Comparison of ENCODE assay signal across 12 cellular contexts in the genomic region with DNA sequence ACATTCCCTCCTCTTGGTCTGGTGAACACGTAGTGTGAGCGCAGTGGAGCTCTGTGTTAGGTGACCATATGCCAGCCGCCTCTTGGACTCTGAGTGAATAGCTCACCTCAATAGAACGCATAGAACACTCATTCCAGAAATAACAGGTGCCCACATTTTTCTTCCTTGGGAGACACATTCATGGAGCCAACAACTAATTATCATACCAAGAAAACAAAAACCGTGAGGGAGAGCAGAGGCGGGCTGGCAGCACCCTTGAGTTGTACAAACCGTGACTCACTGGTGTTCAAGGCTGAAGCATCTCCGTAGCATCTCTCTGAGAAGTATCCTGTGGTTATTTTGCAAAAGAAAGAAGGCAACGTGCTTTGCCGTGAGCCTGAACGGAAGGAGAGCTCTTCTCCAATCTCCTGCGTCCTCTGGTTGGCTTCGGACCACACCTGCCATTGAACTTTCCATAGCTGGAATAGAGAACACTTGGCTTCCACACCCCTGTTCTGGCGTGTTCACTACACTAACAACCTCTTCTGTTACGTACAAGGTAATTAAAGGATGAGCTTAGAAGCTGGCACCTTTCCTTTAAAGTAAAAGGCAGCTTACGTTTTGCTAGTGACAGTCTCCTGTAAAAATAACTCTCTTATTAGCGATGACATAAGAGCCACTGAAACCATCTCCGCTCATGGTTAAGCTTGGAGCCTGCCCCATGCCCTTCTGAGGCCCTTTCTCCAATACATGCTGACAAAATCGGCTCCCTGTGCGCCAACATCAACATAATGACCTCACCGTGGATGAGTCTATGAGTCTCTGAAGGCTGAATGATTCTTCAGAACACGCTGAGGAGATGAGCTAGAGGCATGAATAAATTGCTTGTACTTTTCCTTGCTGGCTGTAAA. TPM values are rescaled to one million over a fixed set of nuclear protein-coding genes. Genes with fewer than 3 reads are reported as not detected.
DNase-seq lines count a peak whose midpoint lies in the region; ATAC-seq, FAIRE-seq and TF ChIP-seq lines count a peak whose summit lies in the region.
"Had no signal": no experiment of that assay in that cellular context is flagged by ENCODE, and none has a peak within 500 bp of the region (broad histone marks: within the 10 kb centered on the region; RNA-seq: fewer than 3 reads in every experiment).

No MANE protein-coding gene starts in this region.

- no peaks in the 10 kb centered on the region for H3K27me3 Mint-ChIP-seq in astrocyte (ENCODE audit: low read depth, unreplicated experiment)
- H3K27me3 Mint-ChIP-seq in T-cell: no peaks in the 10 kb centered on the region

- no peak overlapping the region for H3K4me3 Mint-ChIP-seq in astrocyte (ENCODE audit: unreplicated experiment)
- no peak overlapping the region for H3K4me3 Mint-ChIP-seq in T-cell
- H3K4me3 Mint-ChIP-seq: nephron had no signal

- H3K4me1 Mint-ChIP-seq in astrocyte (ENCODE audit: low read depth, unreplicated experiment) (peaks cover 24% of the 10 kb centered on the region), T-cell (peaks cover 28 to 31% (median 29%) of the 10 kb centered on the region in 3 donors)

- H3K36me3 Mint-ChIP-seq in astrocyte (ENCODE audit: low read depth, unreplicated experiment) (no peaks in the 10 kb centered on the region), T-cell (no peaks in the 10 kb centered on the region)

- H3K4me1 ChIP-seq in astrocyte (ENCODE audit: insufficient read depth, low read length): peaks cover 22% of the 10 kb centered on the region
- H3K4me1 ChIP-seq in skeletal muscle satellite cell (ENCODE audit: control insufficient read depth, insufficient read depth, low read length): peaks cover 38% of the 10 kb centered on the region
- H3K4me1 ChIP-seq in lower lobe of right lung: peaks cover 13% of the 10 kb centered on the region

- no peak for TF ChIP-seq CTCF in astrocyte (IDR thresholded peaks at IDR 0.05; ENCODE audit: insufficient read depth, low read depth, low read length)
- no peak for TF ChIP-seq CTCF in lower lobe of right lung (IDR thresholded peaks at IDR 0.05)

- ATAC-seq in GM18870 (IDR thresholded peaks at IDR 0.05; ENCODE audit: unreplicated experiment) (no peak), HG02973 (IDR thresholded peaks at IDR 0.05; ENCODE audit: unreplicated experiment) (no peak), lower lobe of right lung (no peak), T-cell (replicated peaks in 1 of 4) (no peak)

- no peaks in the 10 kb centered on the region for H3K36me3 ChIP-seq in astrocyte (ENCODE audit: insufficient read depth, low read length)
- no peaks in the 10 kb centered on the region for H3K36me3 ChIP-seq in skeletal muscle satellite cell (ENCODE audit: insufficient read depth, low read length)
- H3K36me3 ChIP-seq in lower lobe of right lung: no peaks in the 10 kb centered on the region

- CTCF ChIA-PET in T-cell (lab: Charles Lee): no interaction called here

- no peaks in the 10 kb centered on the region for H4K20me1 ChIP-seq in astrocyte (ENCODE audit: insufficient read depth, low read length)

- H3K27ac Mint-ChIP-seq in astrocyte (ENCODE audit: unreplicated experiment) (peak overlapping the region; percentile 51), T-cell (no peak overlapping the region)
- H3K27ac Mint-ChIP-seq: nephron had no signal

- H3K9ac ChIP-seq in astrocyte (ENCODE audit: low read length): peak overlapping the region; percentile 83
- peak overlapping the region; percentile 75 for H3K9ac ChIP-seq in skeletal muscle satellite cell (ENCODE audit: low read depth, low read length)

- H3K4me2 ChIP-seq in astrocyte (ENCODE audit: low read length) (peak overlapping the region; percentile 84), skeletal muscle satellite cell (ENCODE audit: low read length) (peak overlapping the region; percentile 83)

- H3K9me3 ChIP-seq in astrocyte (ENCODE audit: insufficient read depth, low read depth, low read length) (no peaks in the 10 kb centered on the region), skeletal muscle satellite cell (replicated peaks; ENCODE audit: low read length) (no peaks in the 10 kb centered on the region), lower lobe of right lung (no peaks in the 10 kb centered on the region)

- no peaks in the 10 kb centered on the region for H3K27me3 ChIP-seq in astrocyte (ENCODE audit: insufficient read depth, low read length)
- no peaks in the 10 kb centered on the region for H3K27me3 ChIP-seq in skeletal muscle satellite cell (ENCODE audit: control insufficient read depth, insufficient read depth, low read length)
- H3K27me3 ChIP-seq in lower lobe of right lung (ENCODE audit: low read depth): no peaks in the 10 kb centered on the region

- no peaks in the 10 kb centered on the region for H3K79me2 ChIP-seq in astrocyte (ENCODE audit: insufficient read depth, low read length)

- POLR2A ChIA-PET in T-cell (lab: Charles Lee): no interaction called here

- H3K27ac ChIP-seq in astrocyte (ENCODE audit: low read depth, low read length): peak overlapping the region; percentile 97
- no peak overlapping the region for H3K27ac ChIP-seq in lower lobe of right lung
- H3K27ac ChIP-seq: SK-N-MC had no signal

- FAIRE-seq in astrocyte (lab: Jason Lieb, UNC): peak; percentile 100

- H2AFZ ChIP-seq in astrocyte (ENCODE audit: low read depth, low read length): peak overlapping the region; percentile 57

- DNase-seq in GOT3 (lab: John Stamatoyannopoulos, UW) (peak; percentile 64), astrocyte (ENCODE audit: low read depth) (peak; percentile 99), head of caudate nucleus (peak in 38 of 42 donors; percentile 23 to 87 (median 49)), lower lobe of right lung (no peak), T-cell (no peak)
- DNase-seq: activated T-cell treated with anti-CD3 and anti-CD28 coated beads for 4 hours, NCI-H1436 had no signal

- no peaks in the 10 kb centered on the region for H3K9me3 Mint-ChIP-seq in astrocyte (ENCODE audit: unreplicated experiment)
- peaks cover 0 to under 1% (median 0%) of the 10 kb centered on the region in 3 donors for H3K9me3 Mint-ChIP-seq in T-cell

- intact Hi-C loops in head of caudate nucleus (cut with DNase I): no loop called here
- intact Hi-C loops in lower lobe of right lung (cut with DNase I): no loop called here

- H3K4me3 ChIP-seq in astrocyte (ENCODE audit: insufficient read depth, low read depth, low read length): peak overlapping the region; percentile 50
- H3K4me3 ChIP-seq in skeletal muscle satellite cell (ENCODE audit: low read length): peak overlapping the region; percentile 56
- no peak overlapping the region for H3K4me3 ChIP-seq in lower lobe of right lung
- H3K4me3 ChIP-seq: SK-N-MC had no signal

RNA-seq across cellular contexts. Expression of a gene that starts 30.2 kb away (rescaled TPM):
- total RNA-seq in astrocyte: 117 and 118 TPM in 2 replicates
- 30.4 and 43.6 TPM in 2 replicates for total RNA-seq in skeletal muscle satellite cell (2012; rRNA removed)
- total RNA-seq in lower lobe of right lung: 195 TPM
- total RNA-seq in T-cell: 100 to 1,000 TPM in 1 of 5 donors, 10 to 100 TPM in 4; 18.9 to 165 (median 37.1) TPM

Comparison
In these comparisons a context has a peak if more than half of its experiments do, and no peak if none do; other contexts are left out.
1. DNase-seq: peak in GOT3 (single experiment), astrocyte (single experiment) and head of caudate nucleus (38 of 42); none in lower lobe of right lung (single experiment) and T-cell (0 of 34).